Comparison of ENCODE assay signal across 14 cellular contexts in the genomic region with DNA sequence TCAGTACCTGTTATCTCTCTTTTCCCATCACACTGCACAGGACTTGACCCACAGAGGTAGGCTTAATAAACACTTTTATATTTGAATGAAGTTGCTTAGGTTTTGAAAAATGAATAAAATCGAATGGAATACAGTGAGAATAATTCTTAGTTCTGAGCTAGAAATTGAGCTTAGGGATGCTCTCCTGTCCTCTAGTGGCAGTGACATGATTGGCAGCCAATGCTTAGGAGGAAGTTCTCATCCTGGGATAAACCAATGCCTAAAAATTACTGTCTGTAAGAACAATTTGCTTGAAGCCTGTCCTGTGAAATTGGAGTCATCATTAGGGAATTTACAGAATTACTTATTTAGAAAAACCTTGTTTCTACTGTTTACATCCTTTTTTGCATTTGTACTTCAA. TPM values are rescaled to one million over a fixed set of nuclear protein-coding genes. Genes with fewer than 3 reads are reported as not detected.
A peak's percentile ranks its signal among the peaks of the same experiment; 100 is the strongest.
DNase-seq lines count a peak whose midpoint lies in the region; ATAC-seq and TF ChIP-seq lines count a peak whose summit lies in the region.
"Had no signal": no experiment of that assay in that cellular context is flagged by ENCODE, and none has a peak within 500 bp of the region (broad histone marks: within the 10 kb centered on the region; RNA-seq: fewer than 3 reads in every experiment).

No MANE protein-coding gene starts in this region.

- DNase-seq in A673 (ENCODE audit: low spot score) (no peak), GM13977 (ENCODE audit: low spot score) (no peak), Peyer's patch (no peak), epithelial cell of proximal tubule (ENCODE audit: low read depth) (no peak), inferior parietal cortex (ENCODE audit: extremely low spot score) (no peak), H4 (ENCODE audit: low spot score) (no peak), activated gamma-delta T cell (lab: John Stamatoyannopoulos, UW) (no peak)
- no peak for DNase-seq in stimulated activated naive CD8-positive, alpha-beta T cell treated with anti-CD3 and anti-CD28 coated beads, Interleukin-15, amount 100 ng/mL, for 72 hours
- DNase-seq: activated naive CD4-positive, alpha-beta T cell treated with anti-CD3 and anti-CD28 coated beads, Interleukin-2, amount 50 U/mL, for 16 hours; hypothalamus; NCI-H1694 treated with DMSO at 0.1 percent for 48 hours; Right ventricle myocardium superior; spleen had no signal

- TF ChIP-seq POLR2A in Peyer's patch (IDR thresholded peaks at IDR 0.05), result no peak

- TF ChIP-seq CTCF in A673 (conservative IDR thresholded peaks at IDR 0.05; ENCODE audit: low read depth, low read length), result peak; percentile 46; the same call in 1 of the 2 replicates
- peak; percentile 26 for TF ChIP-seq CTCF in GM13977 (IDR thresholded peaks at IDR 0.05; ENCODE audit: extremely low read depth, insufficient read depth, missing control alignments)
- TF ChIP-seq CTCF in Peyer's patch (IDR thresholded peaks at IDR 0.05), result peak in 4 of 6 experiments; percentile 9 to 41 (median 40)
- TF ChIP-seq CTCF in epithelial cell of proximal tubule (conservative IDR thresholded peaks at IDR 0.05; ENCODE audit: low read depth, low read length), result peak; percentile 74

- H3K4me1 Mint-ChIP-seq in stimulated activated naive CD8-positive, alpha-beta T cell treated with anti-CD3 and anti-CD28 coated beads, Interleukin-15, amount 100 ng/mL, for 72 hours, result peaks cover 5% of the 10 kb centered on the region
- H3K4me1 Mint-ChIP-seq: B cell had no signal

- no peaks in the 10 kb centered on the region for H3K9me3 Mint-ChIP-seq in stimulated activated naive CD8-positive, alpha-beta T cell treated with anti-CD3 and anti-CD28 coated beads, Interleukin-15, amount 100 ng/mL, for 72 hours

- peaks cover 70% of the 10 kb centered on the region for H3K27me3 Mint-ChIP-seq in stimulated activated naive CD8-positive, alpha-beta T cell treated with anti-CD3 and anti-CD28 coated beads, Interleukin-15, amount 100 ng/mL, for 72 hours

- H3K4me3 ChIP-seq in A673 (ENCODE audit: low read depth, low read length, poor library complexity, severe bottlenecking) (no peak overlapping the region), Peyer's patch (no peak overlapping the region), epithelial cell of proximal tubule (ENCODE audit: low read depth, low read length) (no peak overlapping the region)
- H3K4me3 ChIP-seq: spleen had no signal

- intact Hi-C loops in A673 (cut with micrococcal nuclease; ENCODE audit: unreplicated experiment), result no loop called here

- no peak overlapping the region for H3K27ac ChIP-seq in A673 (ENCODE audit: low read depth, low read length, poor library complexity, severe bottlenecking)
- no peak overlapping the region for H3K27ac ChIP-seq in Peyer's patch
- H3K27ac ChIP-seq: spleen had no signal

- peaks cover 59% of the 10 kb centered on the region for H3K27me3 ChIP-seq in A673 (replicated peaks; ENCODE audit: insufficient read depth, low read depth, low read length, poor library complexity)
- H3K27me3 ChIP-seq in Peyer's patch, result no peaks in the 10 kb centered on the region

- H3K4me1 ChIP-seq in A673 (ENCODE audit: insufficient read depth, low read length, poor library complexity, severe bottlenecking) (no peaks in the 10 kb centered on the region), Peyer's patch (no peaks in the 10 kb centered on the region)
- H3K4me1 ChIP-seq: spleen had no signal

- CTCF ChIA-PET in A673 (lab: Charles Lee), result no interaction called here

- H3K4me3 Mint-ChIP-seq in stimulated activated naive CD8-positive, alpha-beta T cell treated with anti-CD3 and anti-CD28 coated beads, Interleukin-15, amount 100 ng/mL, for 72 hours, result no peak overlapping the region
- H3K4me3 Mint-ChIP-seq: B cell had no signal

- H3K36me3 ChIP-seq in A673 (ENCODE audit: insufficient read depth, low read length, poor library complexity, severe bottlenecking) (no peaks in the 10 kb centered on the region), Peyer's patch (no peaks in the 10 kb centered on the region)
- H3K36me3 ChIP-seq: spleen had no signal

- H3K9me3 ChIP-seq in A673 (ENCODE audit: low read depth, low read length, poor library complexity, severe bottlenecking), result no peaks in the 10 kb centered on the region
- H3K9me3 ChIP-seq in Peyer's patch, result peaks cover 0 to 4% (median 0%) of the 10 kb centered on the region in 4 donors

- POLR2A ChIA-PET in A673 (lab: Charles Lee; ENCODE audit: low non-redundant PET), result no interaction called here

- in situ Hi-C loops in GM13977 (cut with MboI; ENCODE audit: low pct_unique_long_range_greater_than_20kb, low sequenced_read_pairs, unreplicated experiment), result no loop called here

- ATAC-seq in stimulated activated naive CD8-positive, alpha-beta T cell treated with anti-CD3 and anti-CD28 coated beads, Interleukin-15, amount 100 ng/mL, for 72 hours, result no peak

- no TSS peak for BruUV-seq in A673 (replicated peaks; lab: Mats Ljungman, UMichigan)

- H3K27ac Mint-ChIP-seq in stimulated activated naive CD8-positive, alpha-beta T cell treated with anti-CD3 and anti-CD28 coated beads, Interleukin-15, amount 100 ng/mL, for 72 hours, result no peak overlapping the region
- H3K27ac Mint-ChIP-seq: B cell had no signal

RNA-seq across cellular contexts. Expression of a gene that starts 21.3 kb away (rescaled TPM):
- total RNA-seq in A673 (2021), result not detected in 2 replicates
- 10 to 100 TPM in 1 of 4 donors, 1 to 10 TPM in 2, not detected in 1; 2.1 to 21.5 (median 4.8) TPM for total RNA-seq in Peyer's patch
- total RNA-seq in epithelial cell of proximal tubule, result 0.46 TPM in 1 of 2 replicates, not detected in the other
- total RNA-seq in H4 (2014; rRNA removed; shearing (Covaris generic)), result 0.17 TPM in 1 of 2 replicates, not detected in the other
- total RNA-seq: B cell had no signal
